In genomic region chr16:11967195-11967911, GRCh38 we compare ENCODE assay signal across 35 cellular contexts. TPM values are rescaled to one million over a fixed set of nuclear protein-coding genes. Genes with fewer than 3 reads are reported as not detected.
DNase-seq lines count a peak whose midpoint lies in the region; ATAC-seq and TF ChIP-seq lines count a peak whose summit lies in the region.
"Had no signal": no experiment of that assay in that cellular context is flagged by ENCODE, and none has a peak within 500 bp of the region (broad histone marks: within the 10 kb centered on the region; RNA-seq: fewer than 3 reads in every experiment).

No MANE protein-coding gene starts in this region.

- H3K9me3 Mint-ChIP-seq in IgD-negative memory B cell (no peaks in the 10 kb centered on the region), activated B cell treated with CpG ODN at 0.5 μM for 24 hours (no peaks in the 10 kb centered on the region)
- H3K9me3 Mint-ChIP-seq in stimulated activated memory B cell treated with anti-CD40 and anti-IgM and Interleukin-4, amounts not matched to agents 10 μg/mL and 1 μg/mL and 100 μg/mL, for 72 hours: no peaks in the 10 kb centered on the region
- no peaks in the 10 kb centered on the region for H3K9me3 Mint-ChIP-seq in effector memory CD8-positive, alpha-beta T cell
- H3K9me3 Mint-ChIP-seq: activated T-cell treated with anti-CD3 and anti-CD28 coated beads, Interleukin-2, amount 50 U/mL, for 72 hours had no signal

- H3K27ac Mint-ChIP-seq in IgD-negative memory B cell: peak overlapping the region in 2 of 3 donors; percentile 27 to 67
- H3K27ac Mint-ChIP-seq in activated B cell treated with CpG ODN at 0.5 μM for 24 hours: peak overlapping the region; percentile 83
- peak overlapping the region; percentile 96 for H3K27ac Mint-ChIP-seq in stimulated activated memory B cell treated with anti-CD40 and anti-IgM and Interleukin-4, amounts not matched to agents 10 μg/mL and 1 μg/mL and 100 μg/mL, for 72 hours
- no peak overlapping the region for H3K27ac Mint-ChIP-seq in effector memory CD8-positive, alpha-beta T cell
- H3K27ac Mint-ChIP-seq: activated T-cell treated with anti-CD3 and anti-CD28 coated beads, Interleukin-2, amount 50 U/mL, for 72 hours had no signal

- no peak for TF ChIP-seq EP300 in stomach (IDR thresholded peaks at IDR 0.05)

- H3K4me3 ChIP-seq in GM12864 (ENCODE audit: low read depth, low read length): peak overlapping the region; percentile 60
- no peak overlapping the region for H3K4me3 ChIP-seq in stomach
- H3K4me3 ChIP-seq: esophagus muscularis mucosa, heart left ventricle, MG63, SJCRH30, transverse colon had no signal

- H3K36me3 ChIP-seq in stomach: peaks cover 0 to 16% (median 1%) of the 10 kb centered on the region in 4 donors
- H3K36me3 ChIP-seq: esophagus muscularis mucosa, MG63, SJCRH30, transverse colon had no signal

- no peak for TF ChIP-seq POLR2A in stomach (IDR thresholded peaks at IDR 0.05)

- peaks cover 9% of the 10 kb centered on the region for H3K36me3 Mint-ChIP-seq in IgD-negative memory B cell
- H3K36me3 Mint-ChIP-seq in activated B cell treated with CpG ODN at 0.5 μM for 24 hours (ENCODE audit: low read depth): peaks cover 14% of the 10 kb centered on the region
- H3K36me3 Mint-ChIP-seq in stimulated activated memory B cell treated with anti-CD40 and anti-IgM and Interleukin-4, amounts not matched to agents 10 μg/mL and 1 μg/mL and 100 μg/mL, for 72 hours: peaks cover 15% of the 10 kb centered on the region
- no peaks in the 10 kb centered on the region for H3K36me3 Mint-ChIP-seq in effector memory CD8-positive, alpha-beta T cell (ENCODE audit: insufficient read depth)
- H3K36me3 Mint-ChIP-seq: CD4-positive, CD25-positive, alpha-beta regulatory T cell had no signal

- POLR2A ChIA-PET in activated B cell treated with CpG ODN at 0.5 μM for 24 hours (lab: Charles Lee): interaction anchor here (0.5 to 3.9 kb wide), 4 partner anchors 9 to 54 kb away, joined by 3 to 25 read pairs (median 4); partner anchors contain the start of gene SNX29

- no peaks in the 10 kb centered on the region for H3K27me3 ChIP-seq in stomach
- H3K27me3 ChIP-seq: heart left ventricle, MG63, transverse colon had no signal

- intact Hi-C loops in activated B cell treated with CpG ODN at 0.5 μM for 24 hours (cut with micrococcal nuclease) (loop anchor here (5.0 kb wide), 1 partner anchor 100 kb away; no protein-coding TSS in a partner anchor), stomach (cut with DNase I; ENCODE audit: low total_unique reads) (no loop called here)

- no peaks in the 10 kb centered on the region for H3K27me3 Mint-ChIP-seq in IgD-negative memory B cell
- H3K27me3 Mint-ChIP-seq in activated B cell treated with CpG ODN at 0.5 μM for 24 hours: no peaks in the 10 kb centered on the region
- H3K27me3 Mint-ChIP-seq in stimulated activated memory B cell treated with anti-CD40 and anti-IgM and Interleukin-4, amounts not matched to agents 10 μg/mL and 1 μg/mL and 100 μg/mL, for 72 hours: no peaks in the 10 kb centered on the region
- peaks cover 0 to 21% of the 10 kb centered on the region in 2 donors for H3K27me3 Mint-ChIP-seq in effector memory CD8-positive, alpha-beta T cell

- ATAC-seq in activated B cell treated with CpG ODN at 0.5 μM for 24 hours (ENCODE audit: low read depth): no peak
- ATAC-seq in stimulated activated memory B cell treated with anti-CD40 and anti-IgM and Interleukin-4, amounts not matched to agents 10 μg/mL and 1 μg/mL and 100 μg/mL, for 72 hours: no peak
- ATAC-seq in effector memory CD8-positive, alpha-beta T cell (replicated peaks): no peak
- ATAC-seq: activated T-cell treated with anti-CD3 and anti-CD28 coated beads, Interleukin-2, amount 50 U/mL, for 72 hours; heart left ventricle; left ventricle myocardium superior had no signal

- no peak for TF ChIP-seq CTCF in GM12864 (IDR thresholded peaks at IDR 0.05; ENCODE audit: low read depth, low read length, missing control alignments)
- no peak for TF ChIP-seq CTCF in activated B cell treated with CpG ODN at 0.5 μM for 24 hours (IDR thresholded peaks at IDR 0.05)
- TF ChIP-seq CTCF in stomach (IDR thresholded peaks at IDR 0.05): no peak

- H3K4me1 Mint-ChIP-seq in IgD-negative memory B cell (peaks cover 34 to 43% (median 42%) of the 10 kb centered on the region in 3 donors), activated B cell treated with CpG ODN at 0.5 μM for 24 hours (peaks cover 69% of the 10 kb centered on the region)
- peaks cover 59% of the 10 kb centered on the region for H3K4me1 Mint-ChIP-seq in stimulated activated memory B cell treated with anti-CD40 and anti-IgM and Interleukin-4, amounts not matched to agents 10 μg/mL and 1 μg/mL and 100 μg/mL, for 72 hours
- peaks cover 0 to 3% of the 10 kb centered on the region in 2 donors for H3K4me1 Mint-ChIP-seq in effector memory CD8-positive, alpha-beta T cell (ENCODE audit: low read depth in 2 of 2)

- peak overlapping the region; percentile 35 to 85 (median 82) for H3K4me3 Mint-ChIP-seq in IgD-negative memory B cell
- no peak overlapping the region for H3K4me3 Mint-ChIP-seq in activated B cell treated with CpG ODN at 0.5 μM for 24 hours
- peak overlapping the region; percentile 53 for H3K4me3 Mint-ChIP-seq in stimulated activated memory B cell treated with anti-CD40 and anti-IgM and Interleukin-4, amounts not matched to agents 10 μg/mL and 1 μg/mL and 100 μg/mL, for 72 hours
- no peak overlapping the region for H3K4me3 Mint-ChIP-seq in effector memory CD8-positive, alpha-beta T cell
- H3K4me3 Mint-ChIP-seq: activated T-cell treated with anti-CD3 and anti-CD28 coated beads, Interleukin-2, amount 50 U/mL, for 72 hours; CD4-positive, CD25-positive, alpha-beta regulatory T cell had no signal

- H3K27ac ChIP-seq in stomach: no peak overlapping the region
- H3K27ac ChIP-seq: esophagus muscularis mucosa, heart left ventricle, parathyroid adenoma, SJCRH30 had no signal

- no peaks in the 10 kb centered on the region for H3K9me3 ChIP-seq in stomach
- H3K9me3 ChIP-seq: esophagus muscularis mucosa, heart left ventricle, MG63, SJCRH30, transverse colon had no signal

- 69 to 83% (median 74%) methylated on average over 17 of the region's 17 CpGs for WGBS in stomach, 5 donors

- no peak for DNase-seq in GM12864 (ENCODE audit: low read depth)
- DNase-seq in activated B cell treated with CpG ODN at 0.5 μM for 24 hours: no peak
- no peak for DNase-seq in stomach
- no peak for DNase-seq in effector memory CD8-positive, alpha-beta T cell
- DNase-seq in A172 (ENCODE audit: low spot score): no peak
- DNase-seq: activated CD4-positive, alpha-beta T cell treated with anti-CD3 and anti-CD28 coated beads, Interleukin-2, amount 50 U/mL, for 4 hours; activated naive CD4-positive, alpha-beta T cell; activated T-cell treated with anti-CD3 and anti-CD28 coated beads, Interleukin-2, amount 50 U/mL, for 72 hours; Calu3; CD4-positive, CD25-positive, alpha-beta regulatory T cell; central memory CD4-positive, alpha-beta T cell; dermis blood vessel endothelial cell; DMS79 treated with DMSO at 0.1 percent for 48 hours; foreskin fibroblast; heart left ventricle; islet precursor cell; KBM-7; left ventricle myocardium superior; MG63; NCI-H1417; NCI-H2029 treated with DMSO at 0.1 percent for 48 hours; NCI-H2227 treated with DMSO at 0.1 percent for 48 hours; NCI-H526 treated with DMSO at 0.1 percent for 48 hours; SJCRH30; stimulated activated CD4-positive, alpha-beta T cell treated with anti-CD3 and anti-CD28 coated beads, Interleukin-4, amount 100 ng/mL, for 24 hours; T1000; transverse colon had no signal

- no peaks in the 10 kb centered on the region for H3K4me1 ChIP-seq in stomach
- H3K4me1 ChIP-seq: heart left ventricle, SJCRH30, transverse colon had no signal

- CTCF ChIA-PET in activated B cell treated with CpG ODN at 0.5 μM for 24 hours (lab: Charles Lee): interaction anchor here (0.7 to 3.3 kb wide), 4 partner anchors 18 to 101 kb away, joined by 3 to 13 read pairs (median 6); no protein-coding TSS in a partner anchor

RNA-seq across cellular contexts. Expression of gene TNFRSF17, which starts 2.3 kb away (rescaled TPM):
- polyA plus RNA-seq in IgD-negative memory B cell (83.0 TPM), stomach (1 to 10 TPM; 1.1 to 2.0 (median 1.6) TPM)
- total RNA-seq in activated B cell treated with CpG ODN at 0.5 μM for 24 hours (6.9 and 8.0 TPM in 2 replicates), stomach (1 to 10 TPM in 1 of 5 donors, not detected in 4; 7.4 TPM)
- not detected in 2 replicates for total RNA-seq in A172 (2014; rRNA removed; shearing (Covaris generic))
- total RNA-seq: activated T-cell treated with anti-CD3 and anti-CD28 coated beads, Interleukin-2, amount 50 U/mL, for 72 hours; Calu3; CD4-positive, CD25-positive, alpha-beta regulatory T cell; dermis blood vessel endothelial cell; esophagus muscularis mucosa; H4; HT1080; left ventricle myocardium superior; myocyte; SJCRH30; subcutaneous adipose tissue had no signal
- polyA plus RNA-seq: CD4-positive, CD25-positive, alpha-beta regulatory T cell; heart left ventricle had no signal

RNA-seq across cellular contexts. Expression of gene SNX29, which starts 9.2 kb away (rescaled TPM):
- polyA plus RNA-seq in IgD-negative memory B cell: 68.3 TPM
- total RNA-seq in activated B cell treated with CpG ODN at 0.5 μM for 24 hours: 173 and 195 TPM in 2 replicates
- total RNA-seq in stomach: 10 to 100 TPM; 17.1 to 37.5 (median 18.9) TPM
- 1 to 10 TPM; 3.0 to 4.7 (median 3.7) TPM for polyA plus RNA-seq in stomach
- total RNA-seq in A172 (2014; rRNA removed; shearing (Covaris generic)): 5.9 and 8.0 TPM in 2 replicates

RNA-seq across cellular contexts. Expression of gene NPIPB2, which starts 25.5 kb away (rescaled TPM):
- polyA plus RNA-seq in IgD-negative memory B cell (0.74 TPM), stomach (1 to 10 TPM; 1.8 to 8.1 (median 3.1) TPM)
- total RNA-seq in activated B cell treated with CpG ODN at 0.5 μM for 24 hours (13.8 and 18.7 TPM in 2 replicates), stomach (10 to 100 TPM in 4 of 5 donors, 1 to 10 TPM in 1; 1.7 to 55.8 (median 29.4) TPM)
- total RNA-seq in A172 (2014; rRNA removed; shearing (Covaris generic)): 5.1 TPM in 1 of 2 replicates, not detected in the other

RNA-seq across cellular contexts. Expression of gene GSPT1, which starts 51.6 kb away (rescaled TPM):
- polyA plus RNA-seq in IgD-negative memory B cell: 77.7 TPM
- total RNA-seq in activated B cell treated with CpG ODN at 0.5 μM for 24 hours: 99.9 and 101 TPM in 2 replicates
- 10 to 100 TPM; 28.0 to 73.2 (median 57.1) TPM for total RNA-seq in stomach
- polyA plus RNA-seq in stomach: 10 to 100 TPM; 33.1 to 42.3 (median 41.1) TPM
- 124 and 161 TPM in 2 replicates for total RNA-seq in A172 (2014; rRNA removed; shearing (Covaris generic))

Comparison
In these comparisons a context has a peak if more than half of its experiments do, and no peak if none do; other contexts are left out.
1. H3K27ac Mint-ChIP-seq: peak in IgD-negative memory B cell (2 of 3), activated B cell treated with CpG ODN at 0.5 μM for 24 hours (single experiment) and stimulated activated memory B cell treated with anti-CD40 and anti-IgM and Interleukin-4, amounts not matched to agents 10 μg/mL and 1 μg/mL and 100 μg/mL, for 72 hours (single experiment); none in effector memory CD8-positive, alpha-beta T cell (0 of 2).
2. H3K4me3 Mint-ChIP-seq: peak in IgD-negative memory B cell (4 of 4) and stimulated activated memory B cell treated with anti-CD40 and anti-IgM and Interleukin-4, amounts not matched to agents 10 μg/mL and 1 μg/mL and 100 μg/mL, for 72 hours (single experiment); none in activated B cell treated with CpG ODN at 0.5 μM for 24 hours (single experiment) and effector memory CD8-positive, alpha-beta T cell (0 of 2).